In genomic region chr15:77020348-77021087, GRCh38 we compare ENCODE assay signal across 17 cellular contexts. TPM values are rescaled to one million over a fixed set of nuclear protein-coding genes. Genes with fewer than 3 reads are reported as not detected.
A peak's percentile ranks its signal among the peaks of the same experiment; 100 is the strongest.
DNase-seq lines count a peak whose midpoint lies in the region; ATAC-seq and TF ChIP-seq lines count a peak whose summit lies in the region.
"Had no signal": no experiment of that assay in that cellular context is flagged by ENCODE, and none has a peak within 500 bp of the region (broad histone marks: within the 10 kb centered on the region; RNA-seq: fewer than 3 reads in every experiment).

No MANE protein-coding gene starts in this region.

- POLR2A ChIA-PET in T-cell (lab: Charles Lee) = interaction anchor here in 1 of 2 donors (0.6 kb wide), 1 partner anchor 1892 kb away, joined by 3 read pairs; no protein-coding TSS in a partner anchor

- H3K4me3 Mint-ChIP-seq in T-cell (peak overlapping the region in 1 of 3 donors; percentile 69), chondrocyte (ENCODE audit: unreplicated experiment) (no peak overlapping the region)
- peak overlapping the region; percentile 67 to 72 for H3K4me3 Mint-ChIP-seq in stimulated activated naive CD8-positive, alpha-beta T cell treated with anti-CD3 and anti-CD28 coated beads, Interleukin-15, amount 100 ng/mL, for 72 hours

- no peaks in the 10 kb centered on the region for H3K9me3 Mint-ChIP-seq in T-cell
- H3K9me3 Mint-ChIP-seq in chondrocyte (ENCODE audit: low read depth) = no peaks in the 10 kb centered on the region
- no peaks in the 10 kb centered on the region for H3K9me3 Mint-ChIP-seq in stimulated activated naive CD8-positive, alpha-beta T cell treated with anti-CD3 and anti-CD28 coated beads, Interleukin-15, amount 100 ng/mL, for 72 hours

- no peak for TF ChIP-seq CTCF in chondrocyte (IDR thresholded peaks at IDR 0.05)

- no peak for ATAC-seq in Right ventricle myocardium superior (ENCODE audit: poor library complexity)
- no peak for ATAC-seq in T-cell (replicated peaks in 1 of 4)
- no peak for ATAC-seq in stimulated activated naive CD8-positive, alpha-beta T cell treated with anti-CD3 and anti-CD28 coated beads, Interleukin-15, amount 100 ng/mL, for 72 hours
- ATAC-seq: left colon, sciatic nerve had no signal

- H3K27ac Mint-ChIP-seq in T-cell (peak overlapping the region; percentile 91 to 97), chondrocyte (ENCODE audit: unreplicated experiment) (no peak overlapping the region)
- H3K27ac Mint-ChIP-seq in stimulated activated naive CD8-positive, alpha-beta T cell treated with anti-CD3 and anti-CD28 coated beads, Interleukin-15, amount 100 ng/mL, for 72 hours = peak overlapping the region; percentile 94 to 96

- intact Hi-C loops in Right ventricle myocardium superior (cut with DNase I) (loop anchor here (5.0 kb wide), 1 partner anchor 522 kb away; no protein-coding TSS in a partner anchor), cardiac septum (cut with DNase I) (loop anchor here (5.0 kb wide), 1 partner anchor 522 kb away; no protein-coding TSS in a partner anchor)

- CTCF ChIA-PET in T-cell (lab: Charles Lee) = interaction anchor here in 1 of 2 donors (0.7 kb wide), 1 partner anchor 47 kb away, joined by 3 read pairs; no protein-coding TSS in a partner anchor

- H3K27me3 Mint-ChIP-seq in T-cell (no peaks in the 10 kb centered on the region), chondrocyte (ENCODE audit: low read depth) (no peaks in the 10 kb centered on the region)
- H3K27me3 Mint-ChIP-seq in stimulated activated naive CD8-positive, alpha-beta T cell treated with anti-CD3 and anti-CD28 coated beads, Interleukin-15, amount 100 ng/mL, for 72 hours = no peaks in the 10 kb centered on the region

- H3K36me3 Mint-ChIP-seq in T-cell = peaks cover 12% of the 10 kb centered on the region
- H3K36me3 Mint-ChIP-seq in chondrocyte (ENCODE audit: low read depth) = no peaks in the 10 kb centered on the region

- DNase-seq in Right ventricle myocardium superior = peak; percentile 35
- no peak for DNase-seq in cardiac septum (ENCODE audit: low spot score)
- no peak for DNase-seq in T-cell
- DNase-seq in chondrocyte (ENCODE audit: low spot score) = peak; percentile 53
- DNase-seq in stimulated activated naive CD8-positive, alpha-beta T cell treated with anti-CD3 and anti-CD28 coated beads, Interleukin-15, amount 100 ng/mL, for 72 hours = no peak
- DNase-seq in NCI-H1930 (lab: John Stamatoyannopoulos, UW) = no peak
- DNase-seq in stimulated activated CD8-positive, alpha-beta memory T cell treated with anti-CD3 and anti-CD28 coated beads, Interleukin-4, amount 100 ng/mL, for 48 hours = no peak
- DNase-seq: DMS153, foreskin keratinocyte, NCI-H2029, NCI-H510A, occipital lobe, T1000 had no signal

- H3K4me1 Mint-ChIP-seq in T-cell = peaks cover 72 to 88% (median 84%) of the 10 kb centered on the region in 3 donors
- peaks cover 19% of the 10 kb centered on the region for H3K4me1 Mint-ChIP-seq in chondrocyte (ENCODE audit: low read depth)
- peaks cover 89% of the 10 kb centered on the region for H3K4me1 Mint-ChIP-seq in stimulated activated naive CD8-positive, alpha-beta T cell treated with anti-CD3 and anti-CD28 coated beads, Interleukin-15, amount 100 ng/mL, for 72 hours

RNA-seq across cellular contexts. Expression of gene PSTPIP1, which starts 25.6 kb away (rescaled TPM):
- 5.0 TPM for total RNA-seq in Right ventricle myocardium superior
- 2.7 TPM for total RNA-seq in cardiac septum
- total RNA-seq in T-cell = 100 to 1,000 TPM; 110 to 231 (median 180) TPM
- not detected in 3 replicates for total RNA-seq in chondrocyte
- total RNA-seq: astrocyte, temporal lobe had no signal

RNA-seq across cellular contexts. Expression of gene TSPAN3, which starts 50.4 kb away (rescaled TPM):
- total RNA-seq in Right ventricle myocardium superior (85.2 TPM), cardiac septum (101 TPM), T-cell (10 to 100 TPM; 12.7 to 26.3 (median 25.0) TPM), chondrocyte (242 to 333 TPM (median 250 TPM) in 3 replicates)

Comparison
In these comparisons a context has a peak if more than half of its experiments do, and no peak if none do; other contexts are left out.
1. DNase-seq: peak in Right ventricle myocardium superior (single experiment) and chondrocyte (single experiment); none in cardiac septum (single experiment), T-cell (0 of 34), stimulated activated naive CD8-positive, alpha-beta T cell treated with anti-CD3 and anti-CD28 coated beads, Interleukin-15, amount 100 ng/mL, for 72 hours (0 of 2), NCI-H1930 (0 of 2) and stimulated activated CD8-positive, alpha-beta memory T cell treated with anti-CD3 and anti-CD28 coated beads, Interleukin-4, amount 100 ng/mL, for 48 hours (single experiment).
2. RNA of gene PSTPIP1, which starts 25.6 kb away (total RNA-seq): 110 to 231 TPM in T-cell; 5.0 TPM in Right ventricle myocardium superior (single experiment), 2.7 TPM in cardiac septum (single experiment) and not detected in chondrocyte; every median in the first group is over 10 times any median in the second.